In the genomic region with DNA sequence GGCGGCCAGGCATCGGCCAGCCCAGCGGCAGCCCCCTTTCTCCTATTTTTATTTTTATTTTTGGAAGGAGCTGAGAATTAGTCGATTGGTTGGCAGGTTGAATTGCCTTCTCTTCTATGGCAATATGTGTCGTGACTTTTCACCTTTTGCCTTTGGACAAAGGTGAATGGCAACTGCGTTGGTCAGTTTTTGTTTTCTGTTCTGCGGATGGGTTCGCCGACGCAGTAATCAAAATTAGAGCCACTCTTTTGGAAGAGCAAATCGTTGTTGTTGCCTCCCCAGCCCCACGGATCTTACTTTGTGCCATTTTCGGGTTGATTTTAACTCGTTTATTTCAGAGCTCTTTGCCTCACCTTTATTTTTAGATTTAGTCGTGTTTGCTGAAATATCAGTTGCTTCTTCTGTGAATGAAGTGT, we compare ENCODE assay signal across 1 cellular context.
TF ChIP-seq lines count a peak whose summit lies in the region.

No MANE protein-coding gene starts in this region.

TF ChIP-seq in liver, 16 proteins besides CTCF, POLR2A, EP300 and RAD21 (continued from another document):
- TF ChIP-seq, protein P1, sequence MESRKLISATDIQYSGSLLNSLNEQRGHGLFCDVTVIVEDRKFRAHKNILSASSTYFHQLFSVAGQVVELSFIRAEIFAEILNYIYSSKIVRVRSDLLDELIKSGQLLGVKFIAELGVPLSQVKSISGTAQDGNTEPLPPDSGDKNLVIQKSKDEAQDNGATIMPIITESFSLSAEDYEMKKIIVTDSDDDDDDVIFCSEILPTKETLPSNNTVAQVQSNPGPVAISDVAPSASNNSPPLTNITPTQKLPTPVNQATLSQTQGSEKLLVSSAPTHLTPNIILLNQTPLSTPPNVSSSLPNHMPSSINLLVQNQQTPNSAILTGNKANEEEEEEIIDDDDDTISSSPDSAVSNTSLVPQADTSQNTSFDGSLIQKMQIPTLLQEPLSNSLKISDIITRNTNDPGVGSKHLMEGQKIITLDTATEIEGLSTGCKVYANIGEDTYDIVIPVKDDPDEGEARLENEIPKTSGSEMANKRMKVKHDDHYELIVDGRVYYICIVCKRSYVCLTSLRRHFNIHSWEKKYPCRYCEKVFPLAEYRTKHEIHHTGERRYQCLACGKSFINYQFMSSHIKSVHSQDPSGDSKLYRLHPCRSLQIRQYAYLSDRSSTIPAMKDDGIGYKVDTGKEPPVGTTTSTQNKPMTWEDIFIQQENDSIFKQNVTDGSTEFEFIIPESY (IDR thresholded peaks at IDR 0.05), result no peak
- peak; percentile 75 for TF ChIP-seq YY1 (IDR thresholded peaks at IDR 0.05)
